Comparison of ENCODE assay signal across 29 cellular contexts in genomic region chr6:28107506-28107905, GRCh38. TPM values are rescaled to one million over a fixed set of nuclear protein-coding genes. Genes with fewer than 3 reads are reported as not detected.
DNase-seq lines count a peak whose midpoint lies in the region; ATAC-seq, FAIRE-seq and TF ChIP-seq lines count a peak whose summit lies in the region.
"Had no signal": no experiment of that assay in that cellular context is flagged by ENCODE, and none has a peak within 500 bp of the region (broad histone marks: within the 10 kb centered on the region; RNA-seq: fewer than 3 reads in every experiment).

No MANE protein-coding gene starts in this region.

- peaks cover 4% of the 10 kb centered on the region for H3K4me1 Mint-ChIP-seq in astrocyte (ENCODE audit: low read depth, unreplicated experiment)

- no peaks in the 10 kb centered on the region for H3K27me3 Mint-ChIP-seq in astrocyte (ENCODE audit: low read depth, unreplicated experiment)

- no peak overlapping the region for H3K27ac Mint-ChIP-seq in astrocyte (ENCODE audit: unreplicated experiment)
- H3K27ac Mint-ChIP-seq: B cell; CD14-positive monocyte; CD8-positive, alpha-beta memory T cell had no signal

- H3K27me3 ChIP-seq in astrocyte (ENCODE audit: insufficient read depth, low read length), result no peaks in the 10 kb centered on the region

- no peak overlapping the region for H3K27ac ChIP-seq in astrocyte (ENCODE audit: low read depth, low read length)
- H3K27ac ChIP-seq: A549, HL-60, RWPE1 had no signal

- no peaks in the 10 kb centered on the region for H3K36me3 ChIP-seq in astrocyte (ENCODE audit: insufficient read depth, low read length)

- H3K4me3 Mint-ChIP-seq in astrocyte (ENCODE audit: unreplicated experiment), result peak overlapping the region; percentile 60
- H3K4me3 Mint-ChIP-seq: B cell; CD14-positive monocyte; CD8-positive, alpha-beta memory T cell had no signal

- H3K36me3 Mint-ChIP-seq in astrocyte (ENCODE audit: low read depth, unreplicated experiment), result no peaks in the 10 kb centered on the region

- no peak for TF ChIP-seq CTCF in astrocyte (IDR thresholded peaks at IDR 0.05; ENCODE audit: insufficient read depth, low read depth, low read length)

- H3K4me2 ChIP-seq in astrocyte (ENCODE audit: low read length), result no peak overlapping the region
- H3K4me2 ChIP-seq: A549 had no signal

- H3K4me3 ChIP-seq in astrocyte (ENCODE audit: insufficient read depth, low read depth, low read length), result no peak overlapping the region
- H3K4me3 ChIP-seq: A549, GM12878 had no signal

- no peaks in the 10 kb centered on the region for H3K79me2 ChIP-seq in astrocyte (ENCODE audit: insufficient read depth, low read length)

- peaks cover 6% of the 10 kb centered on the region for H3K4me1 ChIP-seq in astrocyte (ENCODE audit: insufficient read depth, low read length)

- H4K20me1 ChIP-seq in astrocyte (ENCODE audit: insufficient read depth, low read length), result no peaks in the 10 kb centered on the region

- H3K9ac ChIP-seq in astrocyte (ENCODE audit: low read length), result no peak overlapping the region

- H2AFZ ChIP-seq in astrocyte (ENCODE audit: low read depth, low read length), result no peak overlapping the region

- no peak for ATAC-seq in left cardiac atrium
- no peak for ATAC-seq in HG03378 (IDR thresholded peaks at IDR 0.05; ENCODE audit: unreplicated experiment)
- ATAC-seq: A549, GM12878, Panc1 had no signal

- no peak for DNase-seq in astrocyte (ENCODE audit: low read depth)
- peak; percentile 35 to 57 for DNase-seq in hippocampal formation (lab: John Stamatoyannopoulos, UW)
- peak in 30 of 56 donors; percentile 1 to 43 (median 10) for DNase-seq in nucleus accumbens (lab: John Stamatoyannopoulos, UW)
- DNase-seq in left cardiac atrium, result no peak
- DNase-seq in cerebellum (ENCODE audit: low spot score), result no peak
- no peak for DNase-seq in foreskin melanocyte
- DNase-seq: CD8-positive, alpha-beta memory T cell; DMS 273 treated with DMSO at 0.1 percent for 48 hours; DMS79; EL; GDM1; NCI-H1092; NCI-H1436; NCI-H187; NCI-H2081 treated with DMSO at 0.1 percent for 48 hours; NCI-H2171; NCI-H226; NCI-H510A; NCI-H69; SHP77 had no signal

- H3K9me3 Mint-ChIP-seq in astrocyte (ENCODE audit: unreplicated experiment), result no peaks in the 10 kb centered on the region
- H3K9me3 Mint-ChIP-seq: CD8-positive, alpha-beta memory T cell had no signal

- FAIRE-seq in astrocyte (lab: Jason Lieb, UNC), result no peak
- FAIRE-seq: A549, GM12878, H54 had no signal

- intact Hi-C loops in left cardiac atrium (cut with DNase I), result no loop called here

- no peaks in the 10 kb centered on the region for H3K9me3 ChIP-seq in astrocyte (ENCODE audit: insufficient read depth, low read depth, low read length)
- H3K9me3 ChIP-seq: A549 had no signal

RNA-seq across cellular contexts. Expression of gene ZSCAN16, which starts 16.9 kb away (rescaled TPM):
- 1.9 and 2.5 TPM in 2 replicates for total RNA-seq in astrocyte
- 1 to 10 TPM; 2.4 TPM for total RNA-seq in left cardiac atrium
- 12.8 TPM for total RNA-seq in cerebellum

RNA-seq across cellular contexts. Expression of gene ZNF165, which starts 27.1 kb away (rescaled TPM):
- total RNA-seq in astrocyte (0.48 and 0.75 TPM in 2 replicates), left cardiac atrium (under 1 TPM; 0.24 to 0.44 TPM), cerebellum (1.4 TPM)

RNA-seq across cellular contexts. Expression of gene ZKSCAN8, which starts 34.2 kb away (rescaled TPM):
- 21.8 and 25.1 TPM in 2 replicates for total RNA-seq in astrocyte
- 10 to 100 TPM; 10.8 to 15.8 TPM for total RNA-seq in left cardiac atrium
- 37.7 TPM for total RNA-seq in cerebellum

Comparison
In these comparisons a context has a peak if more than half of its experiments do, and no peak if none do; other contexts are left out.
1. DNase-seq: peak in hippocampal formation (2 of 2) and nucleus accumbens (30 of 56); none in astrocyte (single experiment), left cardiac atrium (single experiment), cerebellum (single experiment) and foreskin melanocyte (single experiment).